17 cellular contexts compared by ENCODE assay signal in the genomic region with DNA sequence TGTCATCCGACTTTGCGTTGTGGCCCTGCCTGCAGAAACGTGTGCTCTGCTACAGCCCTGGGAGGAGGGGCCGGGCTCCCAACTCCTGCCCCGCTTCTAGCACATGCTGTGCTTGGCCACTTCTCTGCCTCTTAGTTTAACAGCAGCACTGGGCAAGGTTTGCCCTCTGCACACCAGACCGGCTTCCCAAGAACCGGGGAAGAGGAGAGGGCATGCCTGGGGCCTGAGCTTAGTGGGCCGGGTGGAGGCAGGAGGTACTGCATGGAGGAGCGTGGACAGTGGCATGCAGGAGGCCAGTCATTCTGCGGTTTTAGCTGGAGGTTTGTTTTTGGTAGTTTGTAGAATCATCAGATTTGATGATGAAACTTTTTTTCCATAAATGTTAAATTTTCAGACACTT. TPM values are rescaled to one million over a fixed set of nuclear protein-coding genes. Genes with fewer than 3 reads are reported as not detected.
DNase-seq lines count a peak whose midpoint lies in the region; TF ChIP-seq lines count a peak whose summit lies in the region.
"Had no signal": no experiment of that assay in that cellular context is flagged by ENCODE, and none has a peak within 500 bp of the region (broad histone marks: within the 10 kb centered on the region; RNA-seq: fewer than 3 reads in every experiment).

No MANE protein-coding gene starts in this region.

- H4K12ac ChIP-seq in trophoblast cell (ENCODE audit: low read depth, low read length) = no peak overlapping the region

- no peak overlapping the region for H3K4ac ChIP-seq in trophoblast cell (ENCODE audit: low read depth, low read length)

- no peaks in the 10 kb centered on the region for H3K4me1 ChIP-seq in trophoblast cell (ENCODE audit: control insufficient read depth in 1 of 2, insufficient read depth in 2 of 2, low read length in 2 of 2)
- H3K4me1 ChIP-seq: Caco-2, thyroid gland had no signal

- H2BK120ac ChIP-seq in trophoblast cell (ENCODE audit: insufficient read depth, low read length, poor library complexity) = no peak overlapping the region

- no peak overlapping the region for H2BK12ac ChIP-seq in trophoblast cell (ENCODE audit: low read length)

- H3K23ac ChIP-seq in trophoblast cell (ENCODE audit: low read length) = no peak overlapping the region

- no peaks in the 10 kb centered on the region for H3K27me3 ChIP-seq in trophoblast cell (ENCODE audit: insufficient read depth, low read length)
- H3K27me3 ChIP-seq: Peyer's patch, thyroid gland had no signal

- no peak overlapping the region for H3K4me3 ChIP-seq in choroid plexus epithelial cell (ENCODE audit: low read depth, low read length)
- H3K4me3 ChIP-seq in trophoblast cell (ENCODE audit: low read depth, low read length) = no peak overlapping the region
- H3K4me3 ChIP-seq: Peyer's patch, thyroid gland had no signal

- no peak overlapping the region for H3K18ac ChIP-seq in trophoblast cell (ENCODE audit: low read length)

- WGBS in trophoblast cell (ENCODE audit: extremely low coverage, insufficient coverage, insufficient read length) = no CpG with 5 or more reads among the region's 10 CpGs

- H2BK5ac ChIP-seq in trophoblast cell (ENCODE audit: low read depth, low read length, poor library complexity) = no peak overlapping the region

- H3K4me2 ChIP-seq in trophoblast cell (ENCODE audit: low read length) = no peak overlapping the region

- DNase-seq in NCI-H82 (lab: John Stamatoyannopoulos, UW) (peak; percentile 19), NCI-H82 treated with DMSO at 0.1 percent for 48 hours (lab: John Stamatoyannopoulos, UW; ENCODE audit: unreplicated experiment) (no peak), HT1080 (ENCODE audit: low read depth) (peak; percentile 52), choroid plexus epithelial cell (ENCODE audit: low read depth) (peak; percentile 40), trophoblast cell (no peak), globus pallidus (ENCODE audit: low spot score) (no peak), middle frontal gyrus (ENCODE audit: extremely low spot score, low spot score) (no peak), COLO668 (lab: John Stamatoyannopoulos, UW; ENCODE audit: unreplicated experiment) (no peak)
- DNase-seq: activated CD4-positive, alpha-beta T cell treated with anti-CD3 and anti-CD28 coated beads for 4 hours; NCI-H1436; nephron progenitor cell; Peyer's patch; retina; stimulated activated CD4-positive, alpha-beta T cell treated with anti-CD3 and anti-CD28 coated beads, Interleukin-1b, Interleukin-23, amount 100 ng/mL, for 48 hours; T-helper 2 cell; thyroid gland had no signal

- peak overlapping the region; percentile 2 for H3K9ac ChIP-seq in trophoblast cell (ENCODE audit: low read length)

- H4K91ac ChIP-seq in trophoblast cell (ENCODE audit: low read depth, low read length) = no peak overlapping the region

- peak; percentile 22 for TF ChIP-seq CTCF in choroid plexus epithelial cell (conservative IDR thresholded peaks at IDR 0.05; ENCODE audit: low read depth, low read length)

- no peak overlapping the region for H2AFZ ChIP-seq in trophoblast cell (ENCODE audit: insufficient read depth, low read length, poor library complexity)

- no peak overlapping the region for H4K8ac ChIP-seq in trophoblast cell (ENCODE audit: low read depth, low read length)

- peaks cover 1 to 8% of the 10 kb centered on the region in 2 experiments for H3K36me3 ChIP-seq in trophoblast cell (ENCODE audit: control insufficient read depth in 1 of 2, insufficient read depth in 2 of 2, low read length in 2 of 2)

- H3K79me1 ChIP-seq in trophoblast cell (ENCODE audit: low read length) = no peaks in the 10 kb centered on the region

- no peaks in the 10 kb centered on the region for H3K79me2 ChIP-seq in trophoblast cell (ENCODE audit: control insufficient read depth, insufficient read depth, low read length, poor library complexity)

- H2AK5ac ChIP-seq in trophoblast cell (ENCODE audit: low read length) = no peak overlapping the region

- no peak overlapping the region for H3K14ac ChIP-seq in trophoblast cell (ENCODE audit: low read length)

- H3K27ac ChIP-seq in trophoblast cell (ENCODE audit: low read depth, low read length) = no peak overlapping the region
- H3K27ac ChIP-seq: Peyer's patch, thyroid gland had no signal

- H3K9me3 ChIP-seq in trophoblast cell (ENCODE audit: insufficient read depth, low read depth, low read length) = peaks cover 2% of the 10 kb centered on the region
- H3K9me3 ChIP-seq: Caco-2, Peyer's patch, thyroid gland had no signal

RNA-seq across cellular contexts. Expression of a gene that starts 45.5 kb away (rescaled TPM):
- 20.3 and 21.4 TPM in 2 replicates for total RNA-seq in HT1080 (2014; rRNA removed; shearing (Covaris generic))
- 13.3 and 13.8 TPM in 2 replicates for polyA plus RNA-seq in HT1080 (2015; cell fraction: cytosol; rRNA removed)
- 35.3 and 42.7 TPM in 2 replicates for polyA plus RNA-seq in HT1080 (2015; cell fraction: nucleus; rRNA removed)
- 12.1 and 12.8 TPM in 2 replicates for polyA plus RNA-seq in trophoblast cell (2013)

Comparison
In these comparisons a context has a peak if more than half of its experiments do, and no peak if none do; other contexts are left out.
1. DNase-seq: peak in NCI-H82 (single experiment), HT1080 (single experiment) and choroid plexus epithelial cell (single experiment); none in NCI-H82 treated with DMSO at 0.1 percent for 48 hours (single experiment), trophoblast cell (0 of 2), globus pallidus (single experiment), middle frontal gyrus (single experiment) and COLO668 (single experiment).